11 cellular contexts compared by ENCODE assay signal in genomic region chr6:27601668-27602254, GRCh38.
A peak's percentile ranks its signal among the peaks of the same experiment; 100 is the strongest.
DNase-seq lines count a peak whose midpoint lies in the region; ATAC-seq and TF ChIP-seq lines count a peak whose summit lies in the region.
"Had no signal": no experiment of that assay in that cellular context is flagged by ENCODE, and none has a peak within 500 bp of the region (broad histone marks: within the 10 kb centered on the region; RNA-seq: fewer than 3 reads in every experiment).

No MANE protein-coding gene starts in this region.

- peaks cover 28% of the 10 kb centered on the region for H3K4me1 Mint-ChIP-seq in chondrocyte (ENCODE audit: low read depth)

- TF ChIP-seq CTCF in chondrocyte (IDR thresholded peaks at IDR 0.05) = no peak

- H3K9me3 Mint-ChIP-seq in chondrocyte (ENCODE audit: low read depth) = no peaks in the 10 kb centered on the region

- no CpG with 5 or more reads among the region's 23 CpGs for WGBS in neuronal stem cell (ENCODE audit: extremely low coverage in 2 of 2, insufficient read length in 2 of 2, insufficient replicate concordance in 1 of 2), 2 donors

- no peak overlapping the region for H2BK120ac ChIP-seq in neuronal stem cell (ENCODE audit: low read depth, low read length)

- DNase-seq in HEK293T (ENCODE audit: extremely low spot score) (peak; percentile 37), OCI-M1 (lab: John Stamatoyannopoulos, UW) (peak; percentile 78), chondrocyte (ENCODE audit: low spot score) (no peak), neuronal stem cell (ENCODE audit: low spot score) (no peak)
- DNase-seq in activated CD4-positive, alpha-beta T cell treated with anti-CD3 and anti-CD28 coated beads for 4 hours = no peak
- DNase-seq: cerebellar nuclear complex; NCI-H1092; stimulated activated CD4-positive, alpha-beta T cell treated with anti-CD3 and anti-CD28 coated beads, Interleukin-12 subunit alpha, Interleukin-12 subunit beta, amount 100 ng/mL, for 4 hours had no signal

- H3K27ac ChIP-seq in neuronal stem cell (replicated peaks; ENCODE audit: low read length) = no peak overlapping the region
- H3K27ac ChIP-seq: thoracic aorta had no signal

- peak overlapping the region; percentile 70 for H3K4me3 Mint-ChIP-seq in chondrocyte (ENCODE audit: unreplicated experiment)

- no peak overlapping the region for H3K27ac Mint-ChIP-seq in chondrocyte (ENCODE audit: unreplicated experiment)

- peak overlapping the region; percentile 20 to 79 for H3K4me3 ChIP-seq in neuronal stem cell (ENCODE audit: low read length in 2 of 2)
- H3K4me3 ChIP-seq: thoracic aorta had no signal

- POLR2A ChIA-PET in HEK293T (lab: Yijun Ruan, JAX) = interaction anchor here (0.6 to 2.0 kb wide), 16 partner anchors 8 to 1291 kb away, joined by 3 to 10 read pairs (median 4); a partner anchor contains a TSS

- H2AFZ ChIP-seq in neuronal stem cell (ENCODE audit: low read length) = no peak overlapping the region

- H3K18ac ChIP-seq in neuronal stem cell (ENCODE audit: low read length) = no peak overlapping the region

- no peak overlapping the region for H4K8ac ChIP-seq in neuronal stem cell (ENCODE audit: low read depth, low read length)

- no peaks in the 10 kb centered on the region for H3K36me3 Mint-ChIP-seq in chondrocyte (ENCODE audit: low read depth)

- CTCF ChIA-PET in HEK293T (lab: Yijun Ruan, JAX) = interaction anchor here (1.0 kb wide), 2 partner anchors 10 to 151 kb away, joined by 3 read pairs; no protein-coding TSS in a partner anchor

- H3K4ac ChIP-seq in neuronal stem cell (ENCODE audit: low read length) = no peak overlapping the region

- H3K23ac ChIP-seq in neuronal stem cell (ENCODE audit: low read depth, low read length, poor library complexity) = no peak overlapping the region

- no peak overlapping the region for H2AK5ac ChIP-seq in neuronal stem cell (ENCODE audit: low read depth, low read length)

- ATAC-seq in GM18861 (IDR thresholded peaks at IDR 0.05; ENCODE audit: unreplicated experiment) (no peak), GM18907 (IDR thresholded peaks at IDR 0.05; ENCODE audit: unreplicated experiment) (no peak)

- H3K14ac ChIP-seq in neuronal stem cell (ENCODE audit: low read length) = no peak overlapping the region

- no peaks in the 10 kb centered on the region for H3K36me3 ChIP-seq in neuronal stem cell (replicated peaks in 1 of 2; ENCODE audit: control insufficient read depth in 2 of 2, insufficient read depth in 2 of 2, low read length in 2 of 2)
- H3K36me3 ChIP-seq: thoracic aorta had no signal

- no peak overlapping the region for H3K9ac ChIP-seq in neuronal stem cell (ENCODE audit: low read depth, low read length, poor library complexity)

- no peak overlapping the region for H2BK5ac ChIP-seq in neuronal stem cell (ENCODE audit: low read length)

- H2BK15ac ChIP-seq in neuronal stem cell (ENCODE audit: low read length) = no peak overlapping the region

- no peak overlapping the region for H2BK12ac ChIP-seq in neuronal stem cell (ENCODE audit: low read length)

- H3K4me1 ChIP-seq in neuronal stem cell (ENCODE audit: control insufficient read depth in 2 of 2, insufficient read depth in 1 of 2, low read depth in 1 of 2, low read length in 2 of 2) = peaks cover 0 to 2% of the 10 kb centered on the region in 2 donors

- no peaks in the 10 kb centered on the region for H3K79me1 ChIP-seq in neuronal stem cell (ENCODE audit: low read depth, low read length)

- H3K27me3 ChIP-seq in neuronal stem cell (ENCODE audit: control insufficient read depth in 3 of 3, insufficient read depth in 3 of 3, low read depth in 1 of 3, low read length in 3 of 3) = peaks cover 0 to 27% (median 13%) of the 10 kb centered on the region in 3 experiments

- H3K27me3 Mint-ChIP-seq in chondrocyte (ENCODE audit: low read depth) = peaks cover 35% of the 10 kb centered on the region

- H4K91ac ChIP-seq in neuronal stem cell (ENCODE audit: low read depth, low read length, poor library complexity) = no peak overlapping the region

- no peaks in the 10 kb centered on the region for H3K9me3 ChIP-seq in neuronal stem cell (replicated peaks in 1 of 2; ENCODE audit: control insufficient read depth in 2 of 2, insufficient read depth in 1 of 2, low read depth in 1 of 2, low read length in 2 of 2)
- H3K9me3 ChIP-seq: thoracic aorta had no signal

- H3K4me2 ChIP-seq in neuronal stem cell (ENCODE audit: insufficient read depth, low read length, poor library complexity, severe bottlenecking) = peak overlapping the region; percentile 67

TF ChIP-seq in HEK293T, 16 proteins besides CTCF, POLR2A, EP300 and RAD21:
- TF ChIP-seq FOXK2 (IDR thresholded peaks at IDR 0.05) = no peak
- TF ChIP-seq L3MBTL2 (conservative IDR thresholded peaks at IDR 0.05) = peak; percentile 57
- TF ChIP-seq CTBP1 (IDR thresholded peaks at IDR 0.05; ENCODE audit: borderline replicate concordance) = 0 out of 2 replicates have a peak, but pooled peaks have one; percentile 31
- TF ChIP-seq ZNF384 (IDR thresholded peaks at IDR 0.05) = peak; percentile 95

Comparison
In these comparisons a context has a peak if more than half of its experiments do, and no peak if none do; other contexts are left out.
1. DNase-seq: peak in HEK293T (single experiment) and OCI-M1 (single experiment); none in chondrocyte (single experiment), neuronal stem cell (single experiment) and activated CD4-positive, alpha-beta T cell treated with anti-CD3 and anti-CD28 coated beads for 4 hours (0 of 2).